8 cellular contexts compared by ENCODE assay signal in the genomic region with DNA sequence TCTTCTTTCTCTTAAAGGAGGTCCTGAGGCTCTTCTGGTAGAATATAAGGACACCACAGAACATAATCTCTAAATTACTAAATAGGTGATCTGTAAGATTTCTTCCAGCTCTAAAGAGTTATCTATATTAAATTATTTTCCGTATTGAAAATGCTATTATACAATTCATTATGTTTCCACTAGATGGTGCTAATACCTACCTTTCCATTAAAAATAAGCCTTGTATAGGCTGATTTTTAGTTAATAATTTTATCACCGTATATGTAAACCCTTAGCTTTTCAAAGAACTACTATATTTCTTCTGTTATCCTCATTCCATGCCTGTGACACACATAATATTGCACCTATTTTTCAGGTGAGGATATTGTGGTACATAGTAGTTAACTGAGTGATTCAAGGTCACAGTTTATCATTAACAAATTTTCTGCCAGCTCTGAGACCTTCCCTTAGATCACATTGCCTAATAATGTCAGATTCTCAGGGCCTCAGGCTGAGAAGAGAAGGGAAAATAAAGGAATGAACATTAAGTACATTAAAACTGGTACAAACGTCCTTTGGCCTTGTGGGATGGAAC.
A peak's percentile ranks its signal among the peaks of the same experiment; 100 is the strongest.
DNase-seq lines count a peak whose midpoint lies in the region; ATAC-seq, FAIRE-seq and TF ChIP-seq lines count a peak whose summit lies in the region.
"Had no signal": no experiment of that assay in that cellular context is flagged by ENCODE, and none has a peak within 500 bp of the region (broad histone marks: within the 10 kb centered on the region; RNA-seq: fewer than 3 reads in every experiment).

No MANE protein-coding gene starts in this region.

- H3K9me3 ChIP-seq in neural cell (ENCODE audit: low read length) = no peaks in the 10 kb centered on the region

- peak; percentile 10 for DNase-seq in GM03348 (ENCODE audit: low spot score)
- peak; percentile 6 for DNase-seq in M059J (ENCODE audit: low read depth)
- DNase-seq in bronchial epithelial cell (ENCODE audit: low read depth) = peak; percentile 12
- DNase-seq in NCI-H2196 treated with DMSO at 0.1 percent for 48 hours (lab: John Stamatoyannopoulos, UW; ENCODE audit: unreplicated experiment) = no peak
- DNase-seq in posterior cingulate gyrus = no peak
- DNase-seq: stimulated activated naive CD8-positive, alpha-beta T cell treated with anti-CD3 and anti-CD28 coated beads, Interleukin-15, Interleukin-2, amounts not matched to agents 100 U/mL and 50 U/mL, for 24 hours had no signal

- H4K20me1 ChIP-seq in neural cell (ENCODE audit: insufficient read depth) = no peaks in the 10 kb centered on the region

- no peak for TF ChIP-seq CTCF in bronchial epithelial cell (IDR thresholded peaks at IDR 0.05; ENCODE audit: insufficient read depth, low read length, severe bottlenecking)
- TF ChIP-seq CTCF in neural cell (IDR thresholded peaks at IDR 0.05; ENCODE audit: poor library complexity, severe bottlenecking) = peak; percentile 65

- no peak overlapping the region for H3K27ac ChIP-seq in neural cell (ENCODE audit: low read length)

- H3K27me3 ChIP-seq in bronchial epithelial cell (ENCODE audit: control insufficient read depth, insufficient read depth, low read length) (no peaks in the 10 kb centered on the region), neural cell (ENCODE audit: insufficient read depth, low read depth, low read length) (no peaks in the 10 kb centered on the region)

- H3F3A ChIP-seq in neural cell (ENCODE audit: insufficient read depth, low read length, poor library complexity, severe bottlenecking) = no peaks in the 10 kb centered on the region

- intact Hi-C loops in posterior cingulate gyrus (cut with DNase I) = loop anchor here (5.0 kb wide), 1 partner anchor 193 kb away; no protein-coding TSS in a partner anchor

- no peaks in the 10 kb centered on the region for H3K9me2 ChIP-seq in neural cell (ENCODE audit: insufficient read depth, low read length)

- peak; percentile 68 for TF ChIP-seq RAD21 in neural cell (conservative IDR thresholded peaks at IDR 0.05)

- FAIRE-seq in bronchial epithelial cell (lab: Jason Lieb, UNC) = no peak

- no peak for TF ChIP-seq EP300 in neural cell (conservative IDR thresholded peaks at IDR 0.05; ENCODE audit: poor library complexity, severe bottlenecking)

- ATAC-seq in HG02885 (IDR thresholded peaks at IDR 0.05; ENCODE audit: poor library complexity, unreplicated experiment) = no peak
- ATAC-seq: stimulated activated naive CD8-positive, alpha-beta T cell treated with anti-CD3 and anti-CD28 coated beads, Interleukin-15, Interleukin-2, amounts not matched to agents 100 U/mL and 50 U/mL, for 24 hours had no signal

- no peaks in the 10 kb centered on the region for H3K79me2 ChIP-seq in neural cell (replicated peaks; ENCODE audit: insufficient read depth, low read length)

- H3K4me2 ChIP-seq in neural cell (ENCODE audit: low read length) = no peak overlapping the region

- H3K4me3 ChIP-seq in bronchial epithelial cell (ENCODE audit: low read depth, low read length) (no peak overlapping the region), neural cell (ENCODE audit: low read length) (no peak overlapping the region)

- no peak overlapping the region for H3K9ac ChIP-seq in neural cell (ENCODE audit: low read length)

- H3K36me3 ChIP-seq in bronchial epithelial cell (ENCODE audit: control insufficient read depth, insufficient read depth, low read length) (no peaks in the 10 kb centered on the region), neural cell (ENCODE audit: insufficient read depth, low read length) (no peaks in the 10 kb centered on the region)

- no peak overlapping the region for H2AFZ ChIP-seq in neural cell (ENCODE audit: low read depth, low read length)

TF ChIP-seq in neural cell, 6 proteins besides CTCF, POLR2A, EP300 and RAD21:
- TF ChIP-seq, protein P1, sequence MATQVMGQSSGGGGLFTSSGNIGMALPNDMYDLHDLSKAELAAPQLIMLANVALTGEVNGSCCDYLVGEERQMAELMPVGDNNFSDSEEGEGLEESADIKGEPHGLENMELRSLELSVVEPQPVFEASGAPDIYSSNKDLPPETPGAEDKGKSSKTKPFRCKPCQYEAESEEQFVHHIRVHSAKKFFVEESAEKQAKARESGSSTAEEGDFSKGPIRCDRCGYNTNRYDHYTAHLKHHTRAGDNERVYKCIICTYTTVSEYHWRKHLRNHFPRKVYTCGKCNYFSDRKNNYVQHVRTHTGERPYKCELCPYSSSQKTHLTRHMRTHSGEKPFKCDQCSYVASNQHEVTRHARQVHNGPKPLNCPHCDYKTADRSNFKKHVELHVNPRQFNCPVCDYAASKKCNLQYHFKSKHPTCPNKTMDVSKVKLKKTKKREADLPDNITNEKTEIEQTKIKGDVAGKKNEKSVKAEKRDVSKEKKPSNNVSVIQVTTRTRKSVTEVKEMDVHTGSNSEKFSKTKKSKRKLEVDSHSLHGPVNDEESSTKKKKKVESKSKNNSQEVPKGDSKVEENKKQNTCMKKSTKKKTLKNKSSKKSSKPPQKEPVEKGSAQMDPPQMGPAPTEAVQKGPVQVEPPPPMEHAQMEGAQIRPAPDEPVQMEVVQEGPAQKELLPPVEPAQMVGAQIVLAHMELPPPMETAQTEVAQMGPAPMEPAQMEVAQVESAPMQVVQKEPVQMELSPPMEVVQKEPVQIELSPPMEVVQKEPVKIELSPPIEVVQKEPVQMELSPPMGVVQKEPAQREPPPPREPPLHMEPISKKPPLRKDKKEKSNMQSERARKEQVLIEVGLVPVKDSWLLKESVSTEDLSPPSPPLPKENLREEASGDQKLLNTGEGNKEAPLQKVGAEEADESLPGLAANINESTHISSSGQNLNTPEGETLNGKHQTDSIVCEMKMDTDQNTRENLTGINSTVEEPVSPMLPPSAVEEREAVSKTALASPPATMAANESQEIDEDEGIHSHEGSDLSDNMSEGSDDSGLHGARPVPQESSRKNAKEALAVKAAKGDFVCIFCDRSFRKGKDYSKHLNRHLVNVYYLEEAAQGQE (IDR thresholded peaks at IDR 0.05; ENCODE audit: borderline replicate concordance) = no peak
- TF ChIP-seq SMC3 (conservative IDR thresholded peaks at IDR 0.05; ENCODE audit: poor library complexity) (peak; percentile 66), MXI1 (conservative IDR thresholded peaks at IDR 0.05; ENCODE audit: poor library complexity, severe bottlenecking) (no peak), POLR2AphosphoS5 (IDR thresholded peaks at IDR 0.05) (no peak), TAF1 (IDR thresholded peaks at IDR 0.05; ENCODE audit: low read depth) (no peak)
TF ChIP-seq in neural cell: peak in this region for 1.

Comparison
In these comparisons a context has a peak if more than half of its experiments do, and no peak if none do; other contexts are left out.
1. DNase-seq: peak in GM03348 (single experiment), M059J (single experiment) and bronchial epithelial cell (single experiment); none in NCI-H2196 treated with DMSO at 0.1 percent for 48 hours (single experiment) and posterior cingulate gyrus (0 of 10).